Comparison of ENCODE assay signal across 22 cellular contexts in genomic region chr1:81848880-81849500, GRCh38. TPM values are rescaled to one million over a fixed set of nuclear protein-coding genes. Genes with fewer than 3 reads are reported as not detected.
DNase-seq lines count a peak whose midpoint lies in the region; ATAC-seq lines count a peak whose summit lies in the region.
"Had no signal": no experiment of that assay in that cellular context is flagged by ENCODE, and none has a peak within 500 bp of the region (broad histone marks: within the 10 kb centered on the region; RNA-seq: fewer than 3 reads in every experiment).

No MANE protein-coding gene starts in this region.

- H4K91ac ChIP-seq in neuronal stem cell (ENCODE audit: low read depth, low read length, poor library complexity) = no peak overlapping the region

- H3K4ac ChIP-seq in neuronal stem cell (ENCODE audit: low read length) = no peak overlapping the region

- H3K23ac ChIP-seq in neuronal stem cell (ENCODE audit: low read depth, low read length, poor library complexity) = no peak overlapping the region

- H3K27ac ChIP-seq in HUES64 (ENCODE audit: low read depth, low read length) = peak overlapping the region; percentile 63
- H3K27ac ChIP-seq in neuronal stem cell (replicated peaks; ENCODE audit: low read length) = no peak overlapping the region
- H3K27ac ChIP-seq: BLaER1, brain microvascular endothelial cell, dorsolateral prefrontal cortex, psoas muscle, SK-N-MC, spleen, tibial nerve had no signal

- no peak overlapping the region for H2AFZ ChIP-seq in neuronal stem cell (ENCODE audit: low read length)

- H3K18ac ChIP-seq in neuronal stem cell (ENCODE audit: low read length) = no peak overlapping the region

- H3K27me3 ChIP-seq in HUES64 (ENCODE audit: insufficient read depth, low read length) (no peaks in the 10 kb centered on the region), neuronal stem cell (ENCODE audit: control insufficient read depth in 3 of 3, insufficient read depth in 3 of 3, low read depth in 1 of 3, low read length in 3 of 3) (no peaks in the 10 kb centered on the region)
- H3K27me3 ChIP-seq: BLaER1, brain microvascular endothelial cell, dorsolateral prefrontal cortex, spleen, tibial nerve had no signal

- H3K4me1 ChIP-seq in HUES64 (ENCODE audit: insufficient read depth, low read length) = peaks cover 71% of the 10 kb centered on the region
- H3K4me1 ChIP-seq in neuronal stem cell (ENCODE audit: control insufficient read depth in 2 of 2, insufficient read depth in 1 of 2, low read depth in 1 of 2, low read length in 2 of 2) = peaks cover 2% of the 10 kb centered on the region in 2 donors
- H3K4me1 ChIP-seq: BLaER1, psoas muscle, spleen, tibial nerve had no signal

- no peak overlapping the region for H3K9ac ChIP-seq in HUES64 (ENCODE audit: low read depth, low read length)
- H3K9ac ChIP-seq in neuronal stem cell (ENCODE audit: low read depth, low read length, poor library complexity) = no peak overlapping the region
- H3K9ac ChIP-seq: BLaER1 had no signal

- ATAC-seq in HG02840 (IDR thresholded peaks at IDR 0.05; ENCODE audit: low FRiP score, unreplicated experiment) = no peak
- no peak for ATAC-seq in GM19023 (IDR thresholded peaks at IDR 0.05; ENCODE audit: unreplicated experiment)
- ATAC-seq: esophagus mucosa; naive thymus-derived CD8-positive, alpha-beta T cell; psoas muscle; stimulated activated effector memory CD8-positive, alpha-beta T cell treated with anti-CD3 and anti-CD28 coated beads, Interleukin-12 subunit alpha, Interleukin-12 subunit beta, amount 100 ng/mL, for 72 hours had no signal

- no peak overlapping the region for H3K14ac ChIP-seq in neuronal stem cell (ENCODE audit: low read length)

- DNase-seq in NCI-H2081 treated with DMSO at 0.1 percent for 48 hours (lab: John Stamatoyannopoulos, UW) (peak; percentile 50), SW480 (ENCODE audit: low spot score) (peak; percentile 21), neuronal stem cell (ENCODE audit: low spot score) (peak; percentile 40), inferior parietal cortex (ENCODE audit: extremely low spot score) (no peak)
- DNase-seq: activated CD4-positive, alpha-beta T cell treated with anti-CD3 and anti-CD28 coated beads, Interleukin-2, amount 50 U/mL, for 4 hours; activated T-cell treated with anti-CD3 and anti-CD28 coated beads, Interleukin-2, amount 50 U/mL, for 1 hour; brain microvascular endothelial cell; dorsolateral prefrontal cortex; immature natural killer cell; naive thymus-derived CD8-positive, alpha-beta T cell; NCI-H446 treated with DMSO at 0.1 percent for 48 hours; psoas muscle; spleen had no signal

- no peak overlapping the region for H2BK5ac ChIP-seq in neuronal stem cell (ENCODE audit: low read length)

- H2BK12ac ChIP-seq in neuronal stem cell (ENCODE audit: low read length) = no peak overlapping the region

- H3K4me2 ChIP-seq in neuronal stem cell (ENCODE audit: insufficient read depth, low read length, poor library complexity, severe bottlenecking) = no peak overlapping the region
- H3K4me2 ChIP-seq: BLaER1 had no signal

- H2BK120ac ChIP-seq in neuronal stem cell (ENCODE audit: low read depth, low read length) = no peak overlapping the region

- H3K36me3 ChIP-seq in HUES64 (ENCODE audit: insufficient read depth, low read length) = peaks cover 47% of the 10 kb centered on the region
- H3K36me3 ChIP-seq in neuronal stem cell (replicated peaks in 1 of 2; ENCODE audit: control insufficient read depth in 2 of 2, insufficient read depth in 2 of 2, low read length in 2 of 2) = peaks cover 2 to 100% of the 10 kb centered on the region in 2 donors
- H3K36me3 ChIP-seq: BLaER1, brain microvascular endothelial cell, spleen had no signal

- H3K4me3 ChIP-seq in HUES64 (ENCODE audit: low read length) = no peak overlapping the region
- H3K4me3 ChIP-seq in neuronal stem cell (ENCODE audit: low read length in 2 of 2) = no peak overlapping the region
- H3K4me3 ChIP-seq: BLaER1, dorsolateral prefrontal cortex, lung, psoas muscle, SK-N-MC, spleen, tibial nerve had no signal

- WGBS in HUES64 = 56% methylated on average over 3 of the region's 3 CpGs
- no CpG with 5 or more reads among the region's 3 CpGs for WGBS in neuronal stem cell (ENCODE audit: extremely low coverage in 2 of 2, insufficient read length in 2 of 2, insufficient replicate concordance in 1 of 2), 2 donors

- no peak overlapping the region for H4K8ac ChIP-seq in neuronal stem cell (ENCODE audit: low read depth, low read length)

- no peak overlapping the region for H2BK15ac ChIP-seq in neuronal stem cell (ENCODE audit: low read length)

- H3K9me3 ChIP-seq in HUES64 (ENCODE audit: insufficient read depth, low read depth, low read length) (no peaks in the 10 kb centered on the region), neuronal stem cell (replicated peaks in 1 of 2; ENCODE audit: control insufficient read depth in 2 of 2, insufficient read depth in 1 of 2, low read depth in 1 of 2, low read length in 2 of 2) (peaks cover 0 to 6% of the 10 kb centered on the region in 2 donors)
- H3K9me3 ChIP-seq: BLaER1, psoas muscle, spleen, tibial nerve had no signal

- H3K79me1 ChIP-seq in neuronal stem cell (ENCODE audit: low read depth, low read length) = no peaks in the 10 kb centered on the region

- H2AK5ac ChIP-seq in neuronal stem cell (ENCODE audit: low read depth, low read length) = no peak overlapping the region

RNA-seq across cellular contexts. Expression of gene ADGRL2, which starts 48.3 kb away (rescaled TPM):
- 118 TPM for polyA plus RNA-seq in HUES64 (2013, experiment 1 of 2)
- polyA plus RNA-seq in HUES64 (2013, experiment 2 of 2) = 126 TPM
- polyA plus RNA-seq in neuronal stem cell (2013, experiment 1 of 2) = 98.5 TPM
- 102 TPM for polyA plus RNA-seq in neuronal stem cell (2013, experiment 2 of 2)
- polyA plus RNA-seq: immature natural killer cell; naive thymus-derived CD8-positive, alpha-beta T cell had no signal
